1 cellular context compared by ENCODE assay signal in the genomic region with DNA sequence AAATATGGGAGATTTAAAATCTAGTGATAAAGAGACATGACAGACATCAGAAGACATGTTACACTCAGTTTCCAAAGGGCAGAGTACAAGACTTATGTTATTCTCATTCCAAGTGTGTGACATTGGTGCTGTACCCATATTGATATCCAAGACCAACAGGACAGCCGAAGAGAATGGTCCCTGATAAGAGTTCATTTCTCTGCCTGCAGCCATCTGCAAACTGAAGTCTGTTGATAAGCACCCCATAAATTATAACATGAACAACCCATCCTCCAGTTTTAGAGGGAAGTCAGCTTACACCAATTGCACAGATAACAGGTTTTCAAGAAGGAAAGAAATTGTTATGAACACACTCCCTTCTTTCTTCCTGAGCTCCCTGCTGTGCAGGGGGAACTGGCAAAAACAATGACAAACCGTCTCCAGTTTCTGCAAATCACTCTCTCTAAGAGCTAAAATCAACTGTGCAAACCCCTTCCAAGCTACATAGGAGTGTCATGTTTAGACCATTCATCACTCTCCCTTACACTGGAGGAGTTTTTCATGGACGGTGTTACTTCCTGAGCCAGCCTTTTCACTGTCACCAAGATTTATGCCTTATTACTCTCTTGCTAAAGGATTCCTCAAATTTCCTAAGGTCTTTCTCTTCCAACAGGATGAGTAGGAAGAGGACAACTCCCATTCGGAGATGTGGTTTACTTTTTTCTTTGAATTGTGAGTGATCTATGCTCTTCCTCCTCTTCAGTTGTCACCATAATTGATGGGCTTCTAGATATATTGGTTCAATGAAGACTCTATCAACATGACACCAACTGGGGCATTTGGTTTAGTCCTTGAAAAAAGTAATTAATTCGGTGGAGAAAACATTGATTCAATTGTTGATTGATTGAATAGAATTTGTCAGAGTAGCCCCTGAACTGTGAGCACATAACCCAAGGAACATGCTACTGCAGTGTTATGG.
TF ChIP-seq lines count a peak whose summit lies in the region.

No MANE protein-coding gene starts in this region.

TF ChIP-seq in K562, 482 proteins besides CTCF, POLR2A, EP300 and RAD21 (continued from another document):
- TF ChIP-seq HES1 (IDR thresholded peaks at IDR 0.05; ENCODE audit: low read depth) (peak; percentile 88), YY1 (IDR thresholded peaks at IDR 0.05; ENCODE audit: borderline replicate concordance in 1 of 3, control insufficient read depth in 1 of 3, extremely low read depth in 1 of 3, insufficient read depth in 3 of 3, insufficient read length in 1 of 3, insufficient replicate concordance in 2 of 3, low read depth in 1 of 3, low read length in 2 of 3) (no peak), THRAP3 (IDR thresholded peaks at IDR 0.05; ENCODE audit: borderline replicate concordance) (no peak), CBX2 (IDR thresholded peaks at IDR 0.05; ENCODE audit: insufficient read depth, low read length, poor library complexity, severe bottlenecking) (no peak), TAF1 (IDR thresholded peaks at IDR 0.05; ENCODE audit: control insufficient read depth, extremely low read depth, insufficient read depth, low read length, severe bottlenecking) (peak; percentile 55), PHB (CRISPR knock-in tag; IDR thresholded peaks at IDR 0.05) (no peak), DMBX1 (CRISPR knock-in tag; IDR thresholded peaks at IDR 0.05; ENCODE audit: borderline replicate concordance) (peak; percentile 94), SMAD2 (IDR thresholded peaks at IDR 0.05; ENCODE audit: low read depth, low read length) (no peak), ZC3H8 (IDR thresholded peaks at IDR 0.05) (peak; percentile 50; the same call in 1 of the 2 replicates), MBD2 (IDR thresholded peaks at IDR 0.05; ENCODE audit: borderline replicate concordance, low read depth) (peak; percentile 66; the same call in 1 of the 2 replicates), ZNF75A (CRISPR knock-in tag; IDR thresholded peaks at IDR 0.05) (no peak), DACH1 (IDR thresholded peaks at IDR 0.05; ENCODE audit: partially characterized antibody) (peak; percentile 74), SMC3 (conservative IDR thresholded peaks at IDR 0.05; ENCODE audit: insufficient read depth, low read depth, low read length) (no peak), GABPA (tag; conservative IDR thresholded peaks at IDR 0.05; ENCODE audit: low read depth) (peak; percentile 50), PCBP1 (IDR thresholded peaks at IDR 0.05; ENCODE audit: low read depth, low read length, poor library complexity, severe bottlenecking) (no peak), ZNF316 (IDR thresholded peaks at IDR 0.05) (peak; percentile 75), ZNF146 (CRISPR knock-in tag; IDR thresholded peaks at IDR 0.05; ENCODE audit: unreplicated experiment) (no peak), DPF2 (IDR thresholded peaks at IDR 0.05) (peak; percentile 99), USF1 (CRISPR knock-in tag; IDR thresholded peaks at IDR 0.05) (no peak), SNIP1 (IDR thresholded peaks at IDR 0.05; ENCODE audit: low read depth) (no peak), RREB1 (CRISPR knock-in tag; IDR thresholded peaks at IDR 0.05) (0 out of 2 replicates have a peak, but pooled peaks have one; percentile 59)
- TF ChIP-seq, protein P1, sequence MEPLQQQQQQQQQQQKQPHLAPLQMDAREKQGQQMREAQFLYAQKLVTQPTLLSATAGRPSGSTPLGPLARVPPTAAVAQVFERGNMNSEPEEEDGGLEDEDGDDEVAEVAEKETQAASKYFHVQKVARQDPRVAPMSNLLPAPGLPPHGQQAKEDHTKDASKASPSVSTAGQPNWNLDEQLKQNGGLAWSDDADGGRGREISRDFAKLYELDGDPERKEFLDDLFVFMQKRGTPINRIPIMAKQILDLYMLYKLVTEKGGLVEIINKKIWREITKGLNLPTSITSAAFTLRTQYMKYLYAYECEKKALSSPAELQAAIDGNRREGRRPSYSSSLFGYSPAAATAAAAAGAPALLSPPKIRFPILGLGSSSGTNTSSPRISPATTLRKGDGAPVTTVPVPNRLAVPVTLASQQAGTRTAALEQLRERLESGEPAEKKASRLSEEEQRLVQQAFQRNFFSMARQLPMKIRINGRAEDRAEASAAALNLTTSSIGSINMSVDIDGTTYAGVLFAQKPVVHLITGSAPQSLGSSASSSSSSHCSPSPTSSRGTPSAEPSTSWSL (CRISPR knock-in tag; IDR thresholded peaks at IDR 0.05; ENCODE audit: borderline replicate concordance), result no peak
- TF ChIP-seq, protein P2, sequence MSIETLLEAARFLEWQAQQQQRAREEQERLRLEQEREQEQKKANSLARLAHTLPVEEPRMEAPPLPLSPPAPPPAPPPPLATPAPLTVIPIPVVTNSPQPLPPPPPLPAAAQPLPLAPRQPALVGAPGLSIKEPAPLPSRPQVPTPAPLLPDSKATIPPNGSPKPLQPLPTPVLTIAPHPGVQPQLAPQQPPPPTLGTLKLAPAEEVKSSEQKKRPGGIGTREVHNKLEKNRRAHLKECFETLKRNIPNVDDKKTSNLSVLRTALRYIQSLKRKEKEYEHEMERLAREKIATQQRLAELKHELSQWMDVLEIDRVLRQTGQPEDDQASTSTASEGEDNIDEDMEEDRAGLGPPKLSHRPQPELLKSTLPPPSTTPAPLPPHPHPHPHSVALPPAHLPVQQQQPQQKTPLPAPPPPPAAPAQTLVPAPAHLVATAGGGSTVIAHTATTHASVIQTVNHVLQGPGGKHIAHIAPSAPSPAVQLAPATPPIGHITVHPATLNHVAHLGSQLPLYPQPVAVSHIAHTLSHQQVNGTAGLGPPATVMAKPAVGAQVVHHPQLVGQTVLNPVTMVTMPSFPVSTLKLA (conservative IDR thresholded peaks at IDR 0.05), result peak; percentile 49 to 72; a peak in 3 of 4 replicates
- TF ChIP-seq, protein P3, sequence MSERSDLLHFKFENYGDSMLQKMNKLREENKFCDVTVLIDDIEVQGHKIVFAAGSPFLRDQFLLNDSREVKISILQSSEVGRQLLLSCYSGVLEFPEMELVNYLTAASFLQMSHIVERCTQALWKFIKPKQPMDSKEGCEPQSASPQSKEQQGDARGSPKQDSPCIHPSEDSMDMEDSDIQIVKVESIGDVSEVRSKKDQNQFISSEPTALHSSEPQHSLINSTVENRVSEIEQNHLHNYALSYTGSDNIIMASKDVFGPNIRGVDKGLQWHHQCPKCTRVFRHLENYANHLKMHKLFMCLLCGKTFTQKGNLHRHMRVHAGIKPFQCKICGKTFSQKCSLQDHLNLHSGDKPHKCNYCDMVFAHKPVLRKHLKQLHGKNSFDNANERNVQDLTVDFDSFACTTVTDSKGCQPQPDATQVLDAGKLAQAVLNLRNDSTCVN (CRISPR knock-in tag; IDR thresholded peaks at IDR 0.05), result no peak
- TF ChIP-seq, protein P4, sequence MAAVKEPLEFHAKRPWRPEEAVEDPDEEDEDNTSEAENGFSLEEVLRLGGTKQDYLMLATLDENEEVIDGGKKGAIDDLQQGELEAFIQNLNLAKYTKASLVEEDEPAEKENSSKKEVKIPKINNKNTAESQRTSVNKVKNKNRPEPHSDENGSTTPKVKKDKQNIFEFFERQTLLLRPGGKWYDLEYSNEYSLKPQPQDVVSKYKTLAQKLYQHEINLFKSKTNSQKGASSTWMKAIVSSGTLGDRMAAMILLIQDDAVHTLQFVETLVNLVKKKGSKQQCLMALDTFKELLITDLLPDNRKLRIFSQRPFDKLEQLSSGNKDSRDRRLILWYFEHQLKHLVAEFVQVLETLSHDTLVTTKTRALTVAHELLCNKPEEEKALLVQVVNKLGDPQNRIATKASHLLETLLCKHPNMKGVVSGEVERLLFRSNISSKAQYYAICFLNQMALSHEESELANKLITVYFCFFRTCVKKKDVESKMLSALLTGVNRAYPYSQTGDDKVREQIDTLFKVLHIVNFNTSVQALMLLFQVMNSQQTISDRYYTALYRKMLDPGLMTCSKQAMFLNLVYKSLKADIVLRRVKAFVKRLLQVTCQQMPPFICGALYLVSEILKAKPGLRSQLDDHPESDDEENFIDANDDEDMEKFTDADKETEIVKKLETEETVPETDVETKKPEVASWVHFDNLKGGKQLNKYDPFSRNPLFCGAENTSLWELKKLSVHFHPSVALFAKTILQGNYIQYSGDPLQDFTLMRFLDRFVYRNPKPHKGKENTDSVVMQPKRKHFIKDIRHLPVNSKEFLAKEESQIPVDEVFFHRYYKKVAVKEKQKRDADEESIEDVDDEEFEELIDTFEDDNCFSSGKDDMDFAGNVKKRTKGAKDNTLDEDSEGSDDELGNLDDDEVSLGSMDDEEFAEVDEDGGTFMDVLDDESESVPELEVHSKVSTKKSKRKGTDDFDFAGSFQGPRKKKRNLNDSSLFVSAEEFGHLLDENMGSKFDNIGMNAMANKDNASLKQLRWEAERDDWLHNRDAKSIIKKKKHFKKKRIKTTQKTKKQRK (IDR thresholded peaks at IDR 0.05; ENCODE audit: borderline replicate concordance, low read depth, low read length), result no peak
